Comparison of ENCODE assay signal across 1 cellular context in the genomic region with DNA sequence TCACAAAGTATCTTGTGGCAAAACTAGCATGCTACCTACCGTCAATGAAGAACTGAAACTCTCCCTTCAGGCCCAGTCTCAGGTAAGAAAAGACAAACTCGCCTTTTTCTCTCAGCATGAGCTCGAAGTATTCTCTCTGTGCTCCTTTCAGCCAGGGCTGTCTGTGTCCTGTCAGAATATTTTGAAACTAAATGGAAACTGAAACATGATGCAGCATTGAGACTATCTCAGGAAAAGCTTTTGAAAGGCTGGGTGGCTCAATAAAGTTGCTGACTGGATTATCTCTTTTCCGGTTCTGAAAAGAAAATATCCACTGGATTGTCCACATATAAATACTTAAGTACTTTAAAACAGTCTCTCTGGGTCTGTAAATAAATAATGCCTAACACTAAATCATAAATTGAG.
TF ChIP-seq lines count a peak whose summit lies in the region.

No MANE protein-coding gene starts in this region.

TF ChIP-seq in H1, 55 proteins besides CTCF, POLR2A, EP300 and RAD21:
- TF ChIP-seq ASH2L (IDR thresholded peaks at IDR 0.05; ENCODE audit: low read length) (no peak), GTF2F1 (IDR thresholded peaks at IDR 0.05; ENCODE audit: borderline replicate concordance, low read depth, low read length) (no peak), TBP (IDR thresholded peaks at IDR 0.05; ENCODE audit: low read depth, low read length) (no peak)
